ENCODE assay signal across 21 cellular contexts in the genomic region with DNA sequence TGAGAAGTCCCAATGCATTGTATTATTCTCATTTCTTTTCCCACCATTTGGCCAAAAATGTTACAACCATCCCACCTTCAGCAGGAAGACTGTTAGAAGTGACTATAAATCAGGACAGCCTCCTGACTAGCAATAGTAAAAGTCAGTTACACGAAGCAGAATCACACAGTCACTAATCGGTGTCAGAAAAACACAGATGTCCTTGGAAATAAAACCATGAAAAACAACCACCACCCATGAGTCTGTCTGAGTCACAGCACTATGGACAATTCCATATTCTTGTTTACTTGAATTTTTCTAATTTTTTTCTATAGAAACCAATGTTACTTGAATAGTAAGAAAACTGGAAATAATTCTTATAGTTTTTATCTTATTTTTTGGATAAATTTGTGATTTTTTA.
"Had no signal": no experiment of that assay in that cellular context is flagged by ENCODE, and none has a peak within 500 bp of the region (broad histone marks: within the 10 kb centered on the region; RNA-seq: fewer than 3 reads in every experiment).

No MANE protein-coding gene starts in this region.

- H3K4me3 ChIP-seq: heart right ventricle, psoas muscle, transverse colon, vagina had no signal

- H3K27ac ChIP-seq: heart right ventricle, psoas muscle, transverse colon, vagina had no signal

- H3K36me3 ChIP-seq: heart right ventricle, transverse colon, vagina had no signal

- DNase-seq: activated CD4-positive, alpha-beta T cell treated with anti-CD3 and anti-CD28 coated beads, Interleukin-2, amount 50 U/mL, for 1 hour; activated CD4-positive, CD25-positive, alpha-beta regulatory T cell treated with anti-CD3 and anti-CD28 coated beads, Interleukin-2, amount 50 U/mL, for 72 hours; activated CD8-positive, alpha-beta memory T cell treated with anti-CD3 and anti-CD28 coated beads, Interleukin-2, amount 50 U/mL, for 48 hours; activated effector memory CD4-positive, alpha-beta T cell treated with anti-CD3 and anti-CD28 coated beads, Interleukin-2, amount 50 U/mL, for 16 hours; activated naive CD4-positive, alpha-beta T cell treated with anti-CD3 and anti-CD28 coated beads, Interleukin-2, amount 50 U/mL, for 16 hours; activated T-cell treated with anti-CD3 and anti-CD28 coated beads, Interleukin-2, amount 50 U/mL, for 72 hours; caudate nucleus; cortex of kidney; heart right ventricle; kidney glomerular epithelial cell; left ventricle myocardium superior; occipital lobe; psoas muscle; right cardiac atrium; small intestine; stimulated activated CD4-positive, alpha-beta T cell treated with anti-CD3 and anti-CD28 coated beads, Interleukin-15, amount 100 ng/mL, for 24 hours; stimulated activated CD4-positive, alpha-beta T cell treated with anti-CD3 and anti-CD28 coated beads, Interleukin-2, amount 100 ng/mL, for 48 hours; T-helper 17 cell; transverse colon had no signal

- H3K27ac Mint-ChIP-seq: activated T-cell treated with anti-CD3 and anti-CD28 coated beads, Interleukin-2, amount 50 U/mL, for 72 hours; stimulated activated naive CD8-positive, alpha-beta T cell treated with anti-CD3 and anti-CD28 coated beads, Interleukin-15, Interleukin-2, amounts not matched to agents 100 ng/mL and 50 ng/mL, for 24 hours; T-helper 17 cell had no signal

- H3K4me3 Mint-ChIP-seq: activated T-cell treated with anti-CD3 and anti-CD28 coated beads, Interleukin-2, amount 50 U/mL, for 72 hours; stimulated activated naive CD8-positive, alpha-beta T cell treated with anti-CD3 and anti-CD28 coated beads, Interleukin-15, Interleukin-2, amounts not matched to agents 100 ng/mL and 50 ng/mL, for 24 hours; T-helper 17 cell had no signal

- H3K9me3 ChIP-seq: heart right ventricle, psoas muscle, transverse colon, vagina had no signal

- ATAC-seq: activated T-cell treated with anti-CD3 and anti-CD28 coated beads, Interleukin-2, amount 50 U/mL, for 72 hours; heart right ventricle; left ventricle myocardium superior; psoas muscle; right cardiac atrium; T-helper 17 cell had no signal

- H3K4me1 ChIP-seq: heart right ventricle, psoas muscle, transverse colon, vagina had no signal

- H3K27me3 ChIP-seq: vagina had no signal
